In the genomic region with DNA sequence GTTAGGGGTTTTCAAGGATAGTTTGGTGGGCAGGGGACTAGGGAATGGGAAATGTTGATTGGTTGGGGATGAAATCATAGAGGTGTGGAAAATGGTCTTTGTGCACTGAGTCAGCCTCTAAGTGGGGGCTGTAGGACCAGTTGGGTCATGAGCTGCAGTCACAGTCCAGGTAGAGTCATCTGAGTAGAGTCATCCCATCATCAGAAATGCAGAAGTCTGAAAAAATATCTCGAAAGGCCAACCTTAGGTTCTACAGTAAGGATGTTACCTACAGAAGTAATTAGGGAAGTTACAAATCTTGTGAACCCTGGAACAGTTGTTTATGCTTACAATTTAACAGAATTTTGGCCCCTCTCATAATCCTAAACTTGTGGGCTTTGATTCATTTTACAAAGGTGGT, we compare ENCODE assay signal across 27 cellular contexts.
"Had no signal": no experiment of that assay in that cellular context is flagged by ENCODE, and none has a peak within 500 bp of the region (broad histone marks: within the 10 kb centered on the region; RNA-seq: fewer than 3 reads in every experiment).

No MANE protein-coding gene starts in this region.

- H3K4me1 ChIP-seq: left ventricle myocardium inferior, pancreas, prostate gland, testis, thyroid gland, transverse colon had no signal

- H3K36me3 ChIP-seq: heart right ventricle, left ventricle myocardium inferior, neural progenitor cell, pancreas, prostate gland, thyroid gland, transverse colon, upper lobe of left lung had no signal

- ATAC-seq: heart right ventricle, natural killer cell, pancreas, right cardiac atrium, sciatic nerve had no signal

- H3K27me3 ChIP-seq: hepatocyte, neural progenitor cell, testis, thyroid gland, transverse colon, upper lobe of left lung had no signal

- DNase-seq: heart right ventricle; islet precursor cell; left ventricle myocardium inferior; mesendoderm; naive B cell; natural killer cell; nephron progenitor cell; nucleus accumbens; pancreas; posterior cingulate gyrus; retina; right cardiac atrium; stimulated activated CD4-positive, alpha-beta T cell treated with anti-CD3 and anti-CD28 coated beads, Interleukin-12 subunit alpha, Interleukin-12 subunit beta, amount 100 ng/mL, for 4 hours; stimulated activated CD4-positive, alpha-beta T cell treated with anti-CD3 and anti-CD28 coated beads, Interleukin-15, amount 100 ng/mL, for 24 hours; stimulated activated CD4-positive, alpha-beta T cell treated with anti-CD3 and anti-CD28 coated beads, Interleukin-2, amount 100 ng/mL, for 24 hours; stimulated activated CD4-positive, alpha-beta T cell treated with anti-CD3 and anti-CD28 coated beads, Interleukin-4, amount 100 ng/mL, for 1 hour; stimulated activated naive CD4-positive, alpha-beta T cell; testis; thyroid gland; transverse colon; upper lobe of left lung had no signal

- H2AFZ ChIP-seq: hepatocyte had no signal

- H3K9me3 ChIP-seq: left ventricle myocardium inferior, pancreas, prostate gland, testis, thyroid gland, transverse colon, upper lobe of left lung had no signal

- H3K27ac ChIP-seq: hepatocyte, neural progenitor cell, pancreas, prostate gland, skin epidermis, testis, thyroid gland, transverse colon, upper lobe of left lung had no signal

- H3K4me3 ChIP-seq: heart right ventricle, hepatocyte, left ventricle myocardium inferior, lung, neural progenitor cell, pancreas, prostate gland, skin epidermis, testis, thyroid gland, transverse colon, upper lobe of left lung had no signal

- H3K9ac ChIP-seq: neural progenitor cell had no signal

- H3K4me2 ChIP-seq: hepatocyte, neural progenitor cell had no signal

- FAIRE-seq: pancreas had no signal
